In the genomic region with DNA sequence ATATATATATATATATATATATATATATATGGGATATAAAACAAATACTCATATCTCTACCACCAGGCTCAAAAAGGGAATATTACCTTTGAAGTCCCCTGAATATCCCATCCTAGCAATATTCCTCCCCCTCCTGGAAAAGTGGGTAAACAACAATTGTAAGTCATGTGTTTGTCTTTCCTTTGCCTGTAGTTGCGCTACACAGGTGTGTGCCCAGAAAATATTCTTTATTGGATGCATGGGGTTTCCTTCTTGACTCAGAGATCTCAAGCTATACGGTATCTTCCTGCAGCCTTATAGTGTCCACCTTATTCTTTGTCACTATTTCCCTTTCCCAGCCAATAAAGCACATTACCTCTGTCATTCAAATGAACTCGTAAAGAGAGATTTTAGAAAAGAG, we compare ENCODE assay signal across 17 cellular contexts. TPM values are rescaled to one million over a fixed set of nuclear protein-coding genes. Genes with fewer than 3 reads are reported as not detected.
DNase-seq lines count a peak whose midpoint lies in the region; ATAC-seq and TF ChIP-seq lines count a peak whose summit lies in the region.
"Had no signal": no experiment of that assay in that cellular context is flagged by ENCODE, and none has a peak within 500 bp of the region (broad histone marks: within the 10 kb centered on the region; RNA-seq: fewer than 3 reads in every experiment).

No MANE protein-coding gene starts in this region.

- H3K27ac ChIP-seq in GM23338 (ENCODE audit: low read depth) (no peak overlapping the region), Panc1 (ENCODE audit: low read length) (peak overlapping the region; percentile 44), tibial nerve (no peak overlapping the region)
- H3K27ac ChIP-seq in CD8-positive, alpha-beta memory T cell (ENCODE audit: low read depth, low read length) = no peak overlapping the region
- H3K27ac ChIP-seq: 22Rv1 had no signal

- H3K4me3 ChIP-seq in GM23338 = no peak overlapping the region
- H3K4me3 ChIP-seq in Panc1 (ENCODE audit: low read depth in 2 of 2, low read length in 2 of 2) = no peak overlapping the region
- H3K4me3 ChIP-seq in CD8-positive, alpha-beta memory T cell (ENCODE audit: low read length) = no peak overlapping the region
- no peak overlapping the region for H3K4me3 ChIP-seq in tibial nerve

- no peak for TF ChIP-seq POLR2A in tibial nerve (IDR thresholded peaks at IDR 0.05)

- H3K36me3 ChIP-seq in GM23338 (ENCODE audit: insufficient read depth) (no peaks in the 10 kb centered on the region), Panc1 (ENCODE audit: control insufficient read depth, insufficient read depth, low read length) (no peaks in the 10 kb centered on the region; the same call in 1 of the 2 replicates), tibial nerve (no peaks in the 10 kb centered on the region)
- H3K36me3 ChIP-seq in CD8-positive, alpha-beta memory T cell (ENCODE audit: insufficient read depth, low read length) = no peaks in the 10 kb centered on the region

- BruUV-seq in Panc1 (replicated peaks; lab: Mats Ljungman, UMichigan) = no TSS peak

- H3K79me2 ChIP-seq in GM23338 (replicated peaks; ENCODE audit: insufficient read depth) = no peaks in the 10 kb centered on the region

- H2AFZ ChIP-seq in GM23338 = no peak overlapping the region

- H3K27me3 Mint-ChIP-seq in GM23338 (ENCODE audit: insufficient read depth, low read depth, poor library complexity) = peaks cover 6% of the 10 kb centered on the region
- H3K27me3 Mint-ChIP-seq in CD8-positive, alpha-beta memory T cell = peaks cover 2 to 32% of the 10 kb centered on the region in 2 donors

- no peaks in the 10 kb centered on the region for H3K9me2 ChIP-seq in GM23338 (ENCODE audit: insufficient read depth)

- WGBS in tibial nerve, 2 donors = 94 to 97% methylated on average over 3 of the region's 3 CpGs

- H3K9me3 Mint-ChIP-seq in GM23338 = no peaks in the 10 kb centered on the region; the same call in 2 of the 3 replicates
- H3K9me3 Mint-ChIP-seq in CD8-positive, alpha-beta memory T cell = peaks cover 0 to 2% (median 0%) of the 10 kb centered on the region in 5 donors
- H3K9me3 Mint-ChIP-seq: CD8-positive, alpha-beta T cell; IgD-negative memory B cell had no signal

- TF ChIP-seq EP300 in tibial nerve (IDR thresholded peaks at IDR 0.05) = no peak

- H4K20me1 ChIP-seq in GM23338 (replicated peaks; ENCODE audit: insufficient read depth) = no peaks in the 10 kb centered on the region

- ATAC-seq in GM23338 = no peak
- no peak for ATAC-seq in Panc1
- ATAC-seq in left lobe of liver = peak; percentile 31
- ATAC-seq: CD8-positive, alpha-beta T cell had no signal

- no peaks in the 10 kb centered on the region for H3K36me3 Mint-ChIP-seq in GM23338 (ENCODE audit: low read depth)
- no peaks in the 10 kb centered on the region for H3K36me3 Mint-ChIP-seq in CD8-positive, alpha-beta memory T cell
- H3K36me3 Mint-ChIP-seq: CD8-positive, alpha-beta T cell had no signal

- in situ Hi-C loops in Panc1 (cut with HindIII; ENCODE audit: low pct_unique_long_range_greater_than_20kb, low sequenced_read_pairs) = no loop called here

- intact Hi-C loops in Panc1 (cut with micrococcal nuclease; ENCODE audit: unreplicated experiment) = no loop called here

- no peaks in the 10 kb centered on the region for H3K9me3 ChIP-seq in Panc1 (ENCODE audit: control insufficient read depth, insufficient read depth, low read depth, low read length)
- no peaks in the 10 kb centered on the region for H3K9me3 ChIP-seq in CD8-positive, alpha-beta memory T cell (ENCODE audit: low read length)
- H3K9me3 ChIP-seq in tibial nerve = no peaks in the 10 kb centered on the region

- no peak overlapping the region; the same call in 1 of the 2 replicates for H3K27ac Mint-ChIP-seq in GM23338
- H3K27ac Mint-ChIP-seq in CD8-positive, alpha-beta memory T cell = no peak overlapping the region
- H3K27ac Mint-ChIP-seq: CD8-positive, alpha-beta T cell; IgD-negative memory B cell had no signal

- DNase-seq in DMS 273 (lab: John Stamatoyannopoulos, UW; ENCODE audit: unreplicated experiment) (peak; percentile 19), DMS 273 treated with DMSO at 0.1 percent for 48 hours (lab: John Stamatoyannopoulos, UW) (no peak), GM23338 (ENCODE audit: low spot score) (no peak), Panc1 (ENCODE audit: low read depth, low spot score) (no peak), left lobe of liver (ENCODE audit: low spot score) (no peak), tibial nerve (ENCODE audit: low spot score in 2 of 2) (no peak)
- DNase-seq in CD8-positive, alpha-beta memory T cell = no peak
- DNase-seq in effector CD4-positive, alpha-beta T cell = no peak
- DNase-seq: CD8-positive, alpha-beta T cell; DMS79; H7; NCI-H1436; NCI-H2081; NCI-H2227 treated with DMSO at 0.1 percent for 48 hours; NCI-H524 had no signal

- H3K27me3 ChIP-seq in GM23338 (ENCODE audit: insufficient read depth) (no peaks in the 10 kb centered on the region), Panc1 (ENCODE audit: control insufficient read depth, insufficient read depth, low read length) (no peaks in the 10 kb centered on the region), tibial nerve (no peaks in the 10 kb centered on the region)
- H3K27me3 ChIP-seq in CD8-positive, alpha-beta memory T cell (ENCODE audit: insufficient read depth, low read length, poor library complexity, severe bottlenecking) = no peaks in the 10 kb centered on the region

- POLR2A ChIA-PET in Panc1 (lab: Charles Lee) = no interaction called here
- POLR2A ChIA-PET in CD8-positive, alpha-beta memory T cell (lab: Charles Lee) = no interaction called here

- CTCF ChIA-PET in Panc1 (lab: Charles Lee) = no interaction called here
- CTCF ChIA-PET in CD8-positive, alpha-beta memory T cell (lab: Charles Lee) = no interaction called here

- no peak overlapping the region for H3K4me3 Mint-ChIP-seq in GM23338
- H3K4me3 Mint-ChIP-seq in CD8-positive, alpha-beta memory T cell = no peak overlapping the region
- H3K4me3 Mint-ChIP-seq: CD8-positive, alpha-beta T cell; IgD-negative memory B cell had no signal

- no peaks in the 10 kb centered on the region for H3F3A ChIP-seq in GM23338 (replicated peaks; ENCODE audit: low read depth)

- no peak; a peak in 1 of 4 replicates for TF ChIP-seq CTCF in GM23338 (conservative IDR thresholded peaks at IDR 0.05; ENCODE audit: low read depth in 2 of 2)
- TF ChIP-seq CTCF in Panc1 (IDR thresholded peaks at IDR 0.05) = no peak
- no peak for TF ChIP-seq CTCF in tibial nerve (IDR thresholded peaks at IDR 0.05)

- peaks cover 13% of the 10 kb centered on the region; the same call in 2 of the 3 replicates for H3K4me1 Mint-ChIP-seq in GM23338
- no peaks in the 10 kb centered on the region for H3K4me1 Mint-ChIP-seq in CD8-positive, alpha-beta memory T cell

- H3K4me1 ChIP-seq in GM23338 (ENCODE audit: insufficient read depth) (0 out of 2 replicates have a peak, but pooled peaks cover 4% of the 10 kb centered on the region), Panc1 (ENCODE audit: control insufficient read depth, insufficient read depth, low read length) (peaks cover 38% of the 10 kb centered on the region), tibial nerve (peaks cover 0 to 31% (median 9%) of the 10 kb centered on the region in 4 donors)
- no peaks in the 10 kb centered on the region for H3K4me1 ChIP-seq in CD8-positive, alpha-beta memory T cell (ENCODE audit: insufficient read depth, low read length)

- H3K4me2 ChIP-seq in GM23338 = peak overlapping the region; percentile 34

TF ChIP-seq in GM23338, 12 proteins besides CTCF, POLR2A, EP300 and RAD21 (continues in another document):
- TF ChIP-seq ZNF114 (CRISPR knock-in tag; IDR thresholded peaks at IDR 0.05) (no peak), EZH2 (IDR thresholded peaks at IDR 0.05; ENCODE audit: low read depth, unreplicated experiment) (no peak), EZH2phosphoT487 (IDR thresholded peaks at IDR 0.05; ENCODE audit: unreplicated experiment) (no peak), CREB1 (CRISPR knock-in tag; IDR thresholded peaks at IDR 0.05; ENCODE audit: low read depth) (no peak), JUNB (IDR thresholded peaks at IDR 0.05; ENCODE audit: unreplicated experiment) (no peak), NANOG (IDR thresholded peaks at IDR 0.05; ENCODE audit: borderline replicate concordance) (no peak), POLR2AphosphoS5 (IDR thresholded peaks at IDR 0.05; ENCODE audit: low read depth) (no peak)
- TF ChIP-seq, protein P1, sequence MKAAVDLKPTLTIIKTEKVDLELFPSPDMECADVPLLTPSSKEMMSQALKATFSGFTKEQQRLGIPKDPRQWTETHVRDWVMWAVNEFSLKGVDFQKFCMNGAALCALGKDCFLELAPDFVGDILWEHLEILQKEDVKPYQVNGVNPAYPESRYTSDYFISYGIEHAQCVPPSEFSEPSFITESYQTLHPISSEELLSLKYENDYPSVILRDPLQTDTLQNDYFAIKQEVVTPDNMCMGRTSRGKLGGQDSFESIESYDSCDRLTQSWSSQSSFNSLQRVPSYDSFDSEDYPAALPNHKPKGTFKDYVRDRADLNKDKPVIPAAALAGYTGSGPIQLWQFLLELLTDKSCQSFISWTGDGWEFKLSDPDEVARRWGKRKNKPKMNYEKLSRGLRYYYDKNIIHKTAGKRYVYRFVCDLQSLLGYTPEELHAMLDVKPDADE (IDR thresholded peaks at IDR 0.05) = no peak

RNA-seq across cellular contexts. Expression of a gene that starts 54.2 kb away (rescaled TPM):
- total RNA-seq in GM23338 (2014; rRNA removed; shearing (Covaris generic)) = 16.3 and 23.1 TPM in 2 replicates
- polyA plus RNA-seq in GM23338 (2016; fragmentation: Nextera tagmentation; extraction: Ambion mirVana) = 3.8 and 4.8 TPM in 2 replicates
- total RNA-seq in Panc1 (2021; ENCODE audit: unreplicated experiment) = 103 TPM
- polyA plus RNA-seq in Panc1 (2012; ENCODE audit: insufficient read length) = 33.7 TPM
- 32.2 TPM for total RNA-seq in left lobe of liver
- 1 to 10 TPM; 3.1 to 4.3 TPM for total RNA-seq in CD8-positive, alpha-beta memory T cell
- polyA plus RNA-seq in CD8-positive, alpha-beta memory T cell = not detected
- 10 to 100 TPM; 22.6 to 49.8 (median 37.1) TPM for total RNA-seq in tibial nerve
- total RNA-seq: CD8-positive, alpha-beta T cell had no signal
- polyA plus RNA-seq: IgD-negative memory B cell had no signal
